Comparison of ENCODE assay signal across 15 cellular contexts in the genomic region with DNA sequence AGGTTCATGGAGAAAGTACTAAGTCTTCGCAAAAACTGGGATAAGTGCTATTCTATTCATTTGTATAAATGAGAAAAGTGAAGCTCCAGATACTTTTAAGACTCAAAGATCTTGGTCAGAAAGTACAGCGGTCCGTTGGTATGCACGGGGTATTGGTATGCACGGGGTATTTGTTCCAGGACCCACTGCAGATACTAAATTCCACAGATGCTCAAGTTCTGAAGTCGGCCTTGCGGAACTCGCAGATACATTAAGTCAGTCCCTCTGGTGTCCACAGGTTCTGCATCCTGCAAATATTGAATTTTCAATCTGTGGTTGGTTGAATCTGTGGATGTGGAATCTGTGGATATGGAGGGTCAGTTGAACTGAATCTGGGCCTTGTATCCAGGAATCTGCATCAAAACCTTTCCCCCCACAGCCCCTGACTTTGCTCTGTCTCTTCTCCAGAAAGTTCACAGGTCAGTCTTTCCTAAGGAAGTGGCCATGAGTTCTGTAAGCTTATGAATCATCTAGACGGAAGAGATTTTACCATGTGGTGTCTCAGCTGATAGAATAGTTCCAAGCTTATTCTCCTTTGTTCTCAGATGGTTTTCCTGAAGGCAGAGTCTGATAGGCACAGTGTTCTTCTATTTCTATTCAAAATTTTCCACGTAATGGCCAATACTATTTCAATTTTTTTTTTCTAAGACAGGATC.
"Had no signal": no experiment of that assay in that cellular context is flagged by ENCODE, and none has a peak within 500 bp of the region (broad histone marks: within the 10 kb centered on the region; RNA-seq: fewer than 3 reads in every experiment).

No MANE protein-coding gene starts in this region.

- H3K36me3 ChIP-seq: esophagus muscularis mucosa, gastroesophageal sphincter, right atrium auricular region, sigmoid colon had no signal

- H3K27ac ChIP-seq: epithelial cell of prostate, esophagus muscularis mucosa, gastroesophageal sphincter, right atrium auricular region, sigmoid colon, skin epidermis had no signal

- H3K4me3 ChIP-seq: esophagus muscularis mucosa, gastroesophageal sphincter, right atrium auricular region, sigmoid colon, skin epidermis had no signal

- H3K27ac Mint-ChIP-seq: immature natural killer cell, naive B cell, type B pancreatic cell had no signal

- DNase-seq: effector memory CD4-positive, alpha-beta T cell; immature natural killer cell; midbrain; naive B cell; posterior cingulate gyrus; sigmoid colon; stimulated activated naive CD4-positive, alpha-beta T cell treated with Interleukin-2 at 50 U/mL for 16 hours had no signal

- H3K36me3 Mint-ChIP-seq: immature natural killer cell, naive B cell had no signal

- H3K4me1 ChIP-seq: esophagus muscularis mucosa, gastroesophageal sphincter, right atrium auricular region, sigmoid colon had no signal

- H3K4me3 Mint-ChIP-seq: central memory CD8-positive, alpha-beta T cell; immature natural killer cell; naive B cell; nephron; type B pancreatic cell had no signal

- H3K27me3 ChIP-seq: esophagus muscularis mucosa, gastroesophageal sphincter, right atrium auricular region, sigmoid colon had no signal

- H3K4me1 Mint-ChIP-seq: central memory CD8-positive, alpha-beta T cell; immature natural killer cell; naive B cell had no signal
